ENCODE assay signal across 1 cellular context in genomic region chr20:1392693-1393506, GRCh38.
TF ChIP-seq lines count a peak whose summit lies in the region.

FKBP1A (minus strand) TSS chr20:1393054; CDS start chr20:1392998, 56 bp downstream.

TF ChIP-seq in HepG2, 621 proteins besides CTCF, POLR2A, EP300 and RAD21 (continued from another document and continues in another):
- TF ChIP-seq, protein P1, sequence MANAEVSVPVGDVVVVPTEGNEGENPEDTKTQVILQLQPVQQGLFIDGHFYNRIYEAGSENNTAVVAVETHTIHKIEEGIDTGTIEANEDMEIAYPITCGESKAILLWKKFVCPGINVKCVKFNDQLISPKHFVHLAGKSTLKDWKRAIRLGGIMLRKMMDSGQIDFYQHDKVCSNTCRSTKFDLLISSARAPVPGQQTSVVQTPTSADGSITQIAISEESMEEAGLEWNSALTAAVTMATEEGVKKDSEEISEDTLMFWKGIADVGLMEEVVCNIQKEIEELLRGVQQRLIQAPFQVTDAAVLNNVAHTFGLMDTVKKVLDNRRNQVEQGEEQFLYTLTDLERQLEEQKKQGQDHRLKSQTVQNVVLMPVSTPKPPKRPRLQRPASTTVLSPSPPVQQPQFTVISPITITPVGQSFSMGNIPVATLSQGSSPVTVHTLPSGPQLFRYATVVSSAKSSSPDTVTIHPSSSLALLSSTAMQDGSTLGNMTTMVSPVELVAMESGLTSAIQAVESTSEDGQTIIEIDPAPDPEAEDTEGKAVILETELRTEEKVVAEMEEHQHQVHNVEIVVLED (CRISPR knock-in tag; IDR thresholded peaks at IDR 0.05; ENCODE audit: borderline replicate concordance) = peak; percentile 99
- peak; percentile 37; the same call in 1 of the 2 replicates for TF ChIP-seq RARA (CRISPR knock-in tag; IDR thresholded peaks at IDR 0.05)
- TF ChIP-seq ZNF362 (CRISPR knock-in tag; IDR thresholded peaks at IDR 0.05; ENCODE audit: borderline replicate concordance) = no peak; the same call in 1 of the 2 replicates
- no peak for TF ChIP-seq RAD51 (IDR thresholded peaks at IDR 0.05; ENCODE audit: borderline replicate concordance)
- TF ChIP-seq, protein P2, sequence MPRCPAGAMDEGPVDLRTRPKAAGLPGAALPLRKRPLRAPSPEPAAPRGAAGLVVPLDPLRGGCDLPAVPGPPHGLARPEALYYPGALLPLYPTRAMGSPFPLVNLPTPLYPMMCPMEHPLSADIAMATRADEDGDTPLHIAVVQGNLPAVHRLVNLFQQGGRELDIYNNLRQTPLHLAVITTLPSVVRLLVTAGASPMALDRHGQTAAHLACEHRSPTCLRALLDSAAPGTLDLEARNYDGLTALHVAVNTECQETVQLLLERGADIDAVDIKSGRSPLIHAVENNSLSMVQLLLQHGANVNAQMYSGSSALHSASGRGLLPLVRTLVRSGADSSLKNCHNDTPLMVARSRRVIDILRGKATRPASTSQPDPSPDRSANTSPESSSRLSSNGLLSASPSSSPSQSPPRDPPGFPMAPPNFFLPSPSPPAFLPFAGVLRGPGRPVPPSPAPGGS (CRISPR knock-in tag; IDR thresholded peaks at IDR 0.05) = peak; percentile 76; the same call in 1 of the 2 replicates
- peak; percentile 92; the same call in 1 of the 2 replicates for TF ChIP-seq ZNF772 (CRISPR knock-in tag; IDR thresholded peaks at IDR 0.05)
- peak; percentile 95 for TF ChIP-seq GABPA (IDR thresholded peaks at IDR 0.05; ENCODE audit: low read depth, low read length)
- peak; percentile 96 for TF ChIP-seq GABPA (CRISPR knock-in tag; IDR thresholded peaks at IDR 0.05; ENCODE audit: low read depth)
- TF ChIP-seq GZF1 (CRISPR knock-in tag; IDR thresholded peaks at IDR 0.05) = peak; percentile 82; the same call in 1 of the 2 replicates
- TF ChIP-seq TRIM24 (CRISPR knock-in tag; IDR thresholded peaks at IDR 0.05) = no peak
- peak; percentile 99 for TF ChIP-seq KAT8 (CRISPR knock-in tag; IDR thresholded peaks at IDR 0.05)
- no peak; the same call in 1 of the 2 replicates for TF ChIP-seq SP140L (CRISPR knock-in tag; IDR thresholded peaks at IDR 0.05; ENCODE audit: borderline replicate concordance)
- TF ChIP-seq, protein P3, sequence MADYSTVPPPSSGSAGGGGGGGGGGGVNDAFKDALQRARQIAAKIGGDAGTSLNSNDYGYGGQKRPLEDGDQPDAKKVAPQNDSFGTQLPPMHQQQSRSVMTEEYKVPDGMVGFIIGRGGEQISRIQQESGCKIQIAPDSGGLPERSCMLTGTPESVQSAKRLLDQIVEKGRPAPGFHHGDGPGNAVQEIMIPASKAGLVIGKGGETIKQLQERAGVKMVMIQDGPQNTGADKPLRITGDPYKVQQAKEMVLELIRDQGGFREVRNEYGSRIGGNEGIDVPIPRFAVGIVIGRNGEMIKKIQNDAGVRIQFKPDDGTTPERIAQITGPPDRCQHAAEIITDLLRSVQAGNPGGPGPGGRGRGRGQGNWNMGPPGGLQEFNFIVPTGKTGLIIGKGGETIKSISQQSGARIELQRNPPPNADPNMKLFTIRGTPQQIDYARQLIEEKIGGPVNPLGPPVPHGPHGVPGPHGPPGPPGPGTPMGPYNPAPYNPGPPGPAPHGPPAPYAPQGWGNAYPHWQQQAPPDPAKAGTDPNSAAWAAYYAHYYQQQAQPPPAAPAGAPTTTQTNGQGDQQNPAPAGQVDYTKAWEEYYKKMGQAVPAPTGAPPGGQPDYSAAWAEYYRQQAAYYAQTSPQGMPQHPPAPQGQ (CRISPR knock-in tag; IDR thresholded peaks at IDR 0.05; ENCODE audit: borderline replicate concordance) = no peak; the same call in 1 of the 2 replicates
- TF ChIP-seq ZNF567 (CRISPR knock-in tag; IDR thresholded peaks at IDR 0.05; ENCODE audit: borderline replicate concordance) = no peak
- TF ChIP-seq ZNF441 (CRISPR knock-in tag; IDR thresholded peaks at IDR 0.05; ENCODE audit: borderline replicate concordance) = peak; percentile 87
- TF ChIP-seq, protein P4, sequence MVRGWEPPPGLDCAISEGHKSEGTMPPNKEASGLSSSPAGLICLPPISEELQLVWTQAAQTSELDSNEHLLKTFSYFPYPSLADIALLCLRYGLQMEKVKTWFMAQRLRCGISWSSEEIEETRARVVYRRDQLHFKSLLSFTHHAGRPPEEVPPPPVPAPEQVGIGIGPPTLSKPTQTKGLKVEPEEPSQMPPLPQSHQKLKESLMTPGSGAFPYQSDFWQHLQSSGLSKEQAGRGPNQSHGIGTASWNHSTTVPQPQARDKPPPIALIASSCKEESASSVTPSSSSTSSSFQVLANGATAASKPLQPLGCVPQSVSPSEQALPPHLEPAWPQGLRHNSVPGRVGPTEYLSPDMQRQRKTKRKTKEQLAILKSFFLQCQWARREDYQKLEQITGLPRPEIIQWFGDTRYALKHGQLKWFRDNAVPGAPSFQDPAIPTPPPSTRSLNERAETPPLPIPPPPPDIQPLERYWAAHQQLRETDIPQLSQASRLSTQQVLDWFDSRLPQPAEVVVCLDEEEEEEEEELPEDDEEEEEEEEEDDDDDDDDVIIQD (CRISPR knock-in tag; IDR thresholded peaks at IDR 0.05; ENCODE audit: low read depth) = peak; percentile 58; the same call in 1 of the 2 replicates
- no peak for TF ChIP-seq USF2 (IDR thresholded peaks at IDR 0.05; ENCODE audit: low read depth, low read length)
- TF ChIP-seq USF2 (CRISPR knock-in tag; IDR thresholded peaks at IDR 0.05; ENCODE audit: borderline replicate concordance) = no peak
- TF ChIP-seq ZNF780A (CRISPR knock-in tag; IDR thresholded peaks at IDR 0.05) = no peak
- TF ChIP-seq SOX5 (CRISPR knock-in tag; IDR thresholded peaks at IDR 0.05; ENCODE audit: borderline replicate concordance) = peak; percentile 67; the same call in 1 of the 2 replicates
- TF ChIP-seq ATF1 (CRISPR knock-in tag; IDR thresholded peaks at IDR 0.05) = no peak
- peak; percentile 43 for TF ChIP-seq FOXO1 (CRISPR knock-in tag; IDR thresholded peaks at IDR 0.05)
- no peak; the same call in 1 of the 2 replicates for TF ChIP-seq ZC3H13 (CRISPR knock-in tag; IDR thresholded peaks at IDR 0.05)
- TF ChIP-seq HOXA7 (CRISPR knock-in tag; IDR thresholded peaks at IDR 0.05) = no peak
- TF ChIP-seq, protein P5, sequence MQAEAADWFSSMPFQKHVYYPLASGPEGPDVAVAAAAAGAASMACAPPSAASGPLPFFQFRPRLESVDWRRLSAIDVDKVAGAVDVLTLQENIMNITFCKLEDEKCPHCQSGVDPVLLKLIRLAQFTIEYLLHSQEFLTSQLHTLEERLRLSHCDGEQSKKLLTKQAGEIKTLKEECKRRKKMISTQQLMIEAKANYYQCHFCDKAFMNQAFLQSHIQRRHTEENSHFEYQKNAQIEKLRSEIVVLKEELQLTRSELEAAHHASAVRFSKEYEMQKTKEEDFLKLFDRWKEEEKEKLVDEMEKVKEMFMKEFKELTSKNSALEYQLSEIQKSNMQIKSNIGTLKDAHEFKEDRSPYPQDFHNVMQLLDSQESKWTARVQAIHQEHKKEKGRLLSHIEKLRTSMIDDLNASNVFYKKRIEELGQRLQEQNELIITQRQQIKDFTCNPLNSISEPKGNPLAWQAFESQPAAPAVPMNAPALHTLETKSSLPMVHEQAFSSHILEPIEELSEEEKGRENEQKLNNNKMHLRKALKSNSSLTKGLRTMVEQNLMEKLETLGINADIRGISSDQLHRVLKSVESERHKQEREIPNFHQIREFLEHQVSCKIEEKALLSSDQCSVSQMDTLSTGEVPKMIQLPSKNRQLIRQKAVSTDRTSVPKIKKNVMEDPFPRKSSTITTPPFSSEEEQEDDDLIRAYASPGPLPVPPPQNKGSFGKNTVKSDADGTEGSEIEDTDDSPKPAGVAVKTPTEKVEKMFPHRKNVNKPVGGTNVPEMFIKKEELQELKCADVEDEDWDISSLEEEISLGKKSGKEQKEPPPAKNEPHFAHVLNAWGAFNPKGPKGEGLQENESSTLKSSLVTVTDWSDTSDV (CRISPR knock-in tag; IDR thresholded peaks at IDR 0.05) = no peak
- peak; percentile 96 for TF ChIP-seq HNF1B (CRISPR knock-in tag; IDR thresholded peaks at IDR 0.05)
- TF ChIP-seq NFIB (CRISPR knock-in tag; IDR thresholded peaks at IDR 0.05; ENCODE audit: borderline replicate concordance) = no peak
- no peak for TF ChIP-seq NFATC3 (CRISPR knock-in tag; IDR thresholded peaks at IDR 0.05)
- 0 out of 2 replicates have a peak, but pooled peaks have one; percentile 71 for TF ChIP-seq ZNF318 (CRISPR knock-in tag; IDR thresholded peaks at IDR 0.05)
- peak; percentile 62; the same call in 1 of the 2 replicates for TF ChIP-seq MLX (CRISPR knock-in tag; IDR thresholded peaks at IDR 0.05)
- TF ChIP-seq POLR2AphosphoS5 (IDR thresholded peaks at IDR 0.05; ENCODE audit: low read depth, low read length) = peak; percentile 89
